Comparison of ENCODE assay signal across 8 cellular contexts in genomic region chr19:7293795-7294570, GRCh38. TPM values are rescaled to one million over a fixed set of nuclear protein-coding genes. Genes with fewer than 3 reads are reported as not detected.
DNase-seq lines count a peak whose midpoint lies in the region; ATAC-seq and TF ChIP-seq lines count a peak whose summit lies in the region.

INSR (minus strand) TSS chr19:7294414; CDS start chr19:7293891, 523 bp downstream.

- H3K36me3 Mint-ChIP-seq in activated naive CD8-positive, alpha-beta T cell treated with anti-CD3 and anti-CD28 coated beads, Interleukin-2, amount 10 ng/mL, durations not matched to agents 7 days and 5 days: no peaks in the 10 kb centered on the region
- H3K36me3 Mint-ChIP-seq in glutamatergic neuron (ENCODE audit: unreplicated experiment): no peaks in the 10 kb centered on the region

- H3K9me3 Mint-ChIP-seq in activated naive CD8-positive, alpha-beta T cell treated with anti-CD3 and anti-CD28 coated beads, Interleukin-2, amount 10 ng/mL, durations not matched to agents 7 days and 5 days: no peaks in the 10 kb centered on the region
- H3K9me3 Mint-ChIP-seq in glutamatergic neuron (ENCODE audit: unreplicated experiment): peaks cover 3% of the 10 kb centered on the region

- peaks cover 2% of the 10 kb centered on the region for H3K4me1 Mint-ChIP-seq in activated naive CD8-positive, alpha-beta T cell treated with anti-CD3 and anti-CD28 coated beads, Interleukin-2, amount 10 ng/mL, durations not matched to agents 7 days and 5 days
- no peaks in the 10 kb centered on the region for H3K4me1 Mint-ChIP-seq in glutamatergic neuron (ENCODE audit: low read depth, unreplicated experiment)

- POLR2A ChIA-PET in activated naive CD8-positive, alpha-beta T cell treated with anti-CD3 and anti-CD28 coated beads, Interleukin-2, amount 10 ng/mL, durations not matched to agents 7 days and 5 days (lab: Charles Lee): interaction anchor here (0.7 kb wide), 1 partner anchor 10 kb away, joined by 3 read pairs; no protein-coding TSS in a partner anchor

- DNase-seq in DMS 273 treated with DMSO at 0.1 percent for 48 hours (lab: John Stamatoyannopoulos, UW) (peak; percentile 69), LoVo (ENCODE audit: low spot score) (peak; percentile 90), SHP77 treated with DMSO at 0.1 percent for 48 hours (lab: John Stamatoyannopoulos, UW) (peak; percentile 46), glutamatergic neuron (peak; percentile 88), occipital lobe (lab: John Stamatoyannopoulos, UW) (peak; percentile 91)
- peak; percentile 58 for DNase-seq in activated naive CD8-positive, alpha-beta T cell treated with anti-CD3 and anti-CD28 coated beads, Interleukin-2, amount 10 ng/mL, durations not matched to agents 7 days and 5 days

- H3K27ac Mint-ChIP-seq in activated naive CD8-positive, alpha-beta T cell treated with anti-CD3 and anti-CD28 coated beads, Interleukin-2, amount 10 ng/mL, durations not matched to agents 7 days and 5 days: no peak within 1 kb of the TSS
- no peak within 1 kb of the TSS for H3K27ac Mint-ChIP-seq in glutamatergic neuron (ENCODE audit: unreplicated experiment)

- TF ChIP-seq CTCF in glutamatergic neuron (IDR thresholded peaks at IDR 0.05; ENCODE audit: partially characterized antibody, unreplicated experiment): no peak

- H3K4me3 Mint-ChIP-seq in activated naive CD8-positive, alpha-beta T cell treated with anti-CD3 and anti-CD28 coated beads, Interleukin-2, amount 10 ng/mL, durations not matched to agents 7 days and 5 days: peak within 1 kb of the TSS; percentile 72
- H3K4me3 Mint-ChIP-seq in glutamatergic neuron (ENCODE audit: unreplicated experiment): peak within 1 kb of the TSS; percentile 84

- peak; percentile 65 for ATAC-seq in GM21825 (IDR thresholded peaks at IDR 0.05; ENCODE audit: unreplicated experiment)
- ATAC-seq in activated naive CD8-positive, alpha-beta T cell treated with anti-CD3 and anti-CD28 coated beads, Interleukin-2, amount 10 ng/mL, durations not matched to agents 7 days and 5 days (ENCODE audit: low read depth): peak; percentile 74

- H3K4me1 ChIP-seq in thymus (ENCODE audit: control insufficient read depth, insufficient read depth, low read length): peaks cover 13% of the 10 kb centered on the region

- no peaks in the 10 kb centered on the region for H3K27me3 ChIP-seq in thymus (ENCODE audit: control insufficient read depth, insufficient read depth)

- peak within 1 kb of the TSS; percentile 86 for H3K4me3 ChIP-seq in thymus (ENCODE audit: low read length)

- WGBS in thymus: under 1% methylated on average over 105 of the region's 108 CpGs

- peaks cover 60% of the 10 kb centered on the region for H3K27me3 Mint-ChIP-seq in activated naive CD8-positive, alpha-beta T cell treated with anti-CD3 and anti-CD28 coated beads, Interleukin-2, amount 10 ng/mL, durations not matched to agents 7 days and 5 days
- H3K27me3 Mint-ChIP-seq in glutamatergic neuron (ENCODE audit: unreplicated experiment): peaks cover 6% of the 10 kb centered on the region

- H3K27ac ChIP-seq in thymus (ENCODE audit: low read depth): peak within 1 kb of the TSS; percentile 65

- no peaks in the 10 kb centered on the region for H3K36me3 ChIP-seq in thymus (ENCODE audit: control insufficient read depth, insufficient read depth)

- H3K9me3 ChIP-seq in thymus (ENCODE audit: control insufficient read depth): no peaks in the 10 kb centered on the region

RNA-seq across cellular contexts. Expression of gene INSR, which starts in this region (rescaled TPM):
- total RNA-seq in activated naive CD8-positive, alpha-beta T cell treated with anti-CD3 and anti-CD28 coated beads, Interleukin-2, amount 10 ng/mL, durations not matched to agents 7 days and 5 days: under 1 TPM; 0.65 to 0.89 TPM
- total RNA-seq in glutamatergic neuron (ENCODE audit: unreplicated experiment) (23.9 TPM), occipital lobe (84.7 TPM)
- polyA plus RNA-seq in thymus: 5.5 TPM

Comparison
In these comparisons a context has a peak if more than half of its experiments do, and no peak if none do; other contexts are left out.
1. Peak in every context shown above with its lines: DNase-seq, ATAC-seq, H3K4me3 ChIP-seq and H3K27ac ChIP-seq.
2. RNA of gene INSR (total RNA-seq): 84.7 TPM in occipital lobe (single experiment) and 23.9 TPM in glutamatergic neuron (single experiment); 0.65 to 0.89 TPM in activated naive CD8-positive, alpha-beta T cell treated with anti-CD3 and anti-CD28 coated beads, Interleukin-2, amount 10 ng/mL, durations not matched to agents 7 days and 5 days; every median in the first group is over 10 times any median in the second.
3. Peak in DNase-seq and ATAC-seq in activated naive CD8-positive, alpha-beta T cell treated with anti-CD3 and anti-CD28 coated beads, Interleukin-2, amount 10 ng/mL, durations not matched to agents 7 days and 5 days; RNA of the gene not detected or under 1 TPM.